Comparison of ENCODE assay signal across 1 cellular context in genomic region chrX:19744231-19744630, GRCh38.
TF ChIP-seq lines count a peak whose summit lies in the region.

No MANE protein-coding gene starts in this region.

TF ChIP-seq in WTC11, 78 proteins besides CTCF, POLR2A, EP300 and RAD21 (continued from another document):
- TF ChIP-seq, protein P1, sequence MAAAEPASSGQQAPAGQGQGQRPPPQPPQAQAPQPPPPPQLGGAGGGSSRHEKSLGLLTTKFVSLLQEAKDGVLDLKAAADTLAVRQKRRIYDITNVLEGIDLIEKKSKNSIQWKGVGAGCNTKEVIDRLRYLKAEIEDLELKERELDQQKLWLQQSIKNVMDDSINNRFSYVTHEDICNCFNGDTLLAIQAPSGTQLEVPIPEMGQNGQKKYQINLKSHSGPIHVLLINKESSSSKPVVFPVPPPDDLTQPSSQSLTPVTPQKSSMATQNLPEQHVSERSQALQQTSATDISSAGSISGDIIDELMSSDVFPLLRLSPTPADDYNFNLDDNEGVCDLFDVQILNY (CRISPR knock-in tag; IDR thresholded peaks at IDR 0.05), result no peak
TF ChIP-seq in WTC11: peak in this region for 0.
